ENCODE assay signal across 21 cellular contexts in the genomic region with DNA sequence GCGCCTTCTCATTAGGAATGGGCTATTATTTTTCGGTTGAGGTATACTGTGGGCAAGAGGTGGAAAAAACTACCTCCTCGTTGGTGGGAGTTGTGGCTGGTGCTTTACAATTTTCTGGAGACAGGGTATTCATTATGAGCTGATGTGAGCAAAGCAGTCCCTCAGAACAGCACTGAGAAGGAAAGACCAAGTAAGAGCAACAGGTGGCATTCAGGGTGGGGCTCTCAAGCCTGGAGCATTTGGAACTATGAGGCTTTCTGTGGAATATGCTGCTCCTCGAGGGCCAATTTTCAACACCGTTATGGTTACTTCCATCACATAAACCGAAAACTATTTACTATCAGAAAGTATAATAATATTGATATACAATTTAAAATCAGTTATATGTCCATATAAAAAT. TPM values are rescaled to one million over a fixed set of nuclear protein-coding genes. Genes with fewer than 3 reads are reported as not detected.
DNase-seq lines count a peak whose midpoint lies in the region; ATAC-seq, FAIRE-seq and TF ChIP-seq lines count a peak whose summit lies in the region.
"Had no signal": no experiment of that assay in that cellular context is flagged by ENCODE, and none has a peak within 500 bp of the region (broad histone marks: within the 10 kb centered on the region; RNA-seq: fewer than 3 reads in every experiment).

No MANE protein-coding gene starts in this region.

- H3K4me3 Mint-ChIP-seq in neural crest cell (peak overlapping the region; percentile 58), type B pancreatic cell (peak overlapping the region; percentile 21)
- H3K4me3 Mint-ChIP-seq: CD14-positive monocyte; CD8-positive, alpha-beta T cell; GM23338 had no signal

- no peak overlapping the region for H3K9ac ChIP-seq in kidney (ENCODE audit: low read length in 2 of 2)
- H3K9ac ChIP-seq: BLaER1 had no signal

- H3K36me3 Mint-ChIP-seq in neural crest cell (ENCODE audit: low read depth): peaks cover 11% of the 10 kb centered on the region
- H3K36me3 Mint-ChIP-seq in type B pancreatic cell: peaks cover 23% of the 10 kb centered on the region

- no peak for TF ChIP-seq EP300 in esophagus muscularis mucosa (IDR thresholded peaks at IDR 0.05)

- no peak for FAIRE-seq in kidney (lab: Jason Lieb, UNC)
- FAIRE-seq: A549, H54, HTR-8/SVneo had no signal

- no peak for ATAC-seq in HG02884 (IDR thresholded peaks at IDR 0.05; ENCODE audit: unreplicated experiment)
- ATAC-seq: A549; CD8-positive, alpha-beta T cell; GM23338 had no signal

- H3K36me3 ChIP-seq in cardiac muscle cell: peaks cover 47% of the 10 kb centered on the region
- H3K36me3 ChIP-seq in right atrium auricular region: peaks cover 38% of the 10 kb centered on the region
- peaks cover 21 to 75% (median 68%) of the 10 kb centered on the region in 4 donors for H3K36me3 ChIP-seq in esophagus muscularis mucosa
- H3K36me3 ChIP-seq in kidney (ENCODE audit: control insufficient read depth in 1 of 2, insufficient read depth in 2 of 2, low read length in 2 of 2): peaks cover 21 to 31% of the 10 kb centered on the region in 2 donors

- no peaks in the 10 kb centered on the region for H3K27me3 Mint-ChIP-seq in neural crest cell (ENCODE audit: low read depth)
- H3K27me3 Mint-ChIP-seq in type B pancreatic cell: peaks cover 3% of the 10 kb centered on the region

- no peaks in the 10 kb centered on the region for H3K4me1 ChIP-seq in cardiac muscle cell (ENCODE audit: low read depth)
- peaks cover 0 to 36% of the 10 kb centered on the region in 2 donors for H3K4me1 ChIP-seq in right atrium auricular region
- H3K4me1 ChIP-seq in esophagus muscularis mucosa: peaks cover 29 to 60% (median 49%) of the 10 kb centered on the region in 4 donors
- peaks cover 7 to 21% of the 10 kb centered on the region in 2 donors for H3K4me1 ChIP-seq in kidney (ENCODE audit: control insufficient read depth in 1 of 2, insufficient read depth in 1 of 2, low read depth in 1 of 2, low read length in 2 of 2)

- no peak overlapping the region for H3K4me3 ChIP-seq in cardiac muscle cell
- no peak overlapping the region for H3K4me3 ChIP-seq in right atrium auricular region
- no peak overlapping the region for H3K4me3 ChIP-seq in esophagus muscularis mucosa
- no peak overlapping the region for H3K4me3 ChIP-seq in kidney (ENCODE audit: low read length in 2 of 2)
- H3K4me3 ChIP-seq: A549, BLaER1, GM23338 had no signal

- TF ChIP-seq CTCF in cardiac muscle cell (IDR thresholded peaks at IDR 0.05; ENCODE audit: low read depth, low read length): no peak
- TF ChIP-seq CTCF in right atrium auricular region (IDR thresholded peaks at IDR 0.05): no peak
- no peak for TF ChIP-seq CTCF in esophagus muscularis mucosa (IDR thresholded peaks at IDR 0.05)
- TF ChIP-seq CTCF in neural crest cell (conservative IDR thresholded peaks at IDR 0.05): no peak
- TF ChIP-seq CTCF in type B pancreatic cell (conservative IDR thresholded peaks at IDR 0.05): no peak
- TF ChIP-seq CTCF in kidney (IDR thresholded peaks at IDR 0.05; ENCODE audit: borderline replicate concordance, extremely low read depth, insufficient read depth): no peak

- no peak for TF ChIP-seq POLR2A in esophagus muscularis mucosa (IDR thresholded peaks at IDR 0.05; ENCODE audit: low read depth)

- no peaks in the 10 kb centered on the region for H3K9me3 Mint-ChIP-seq in neural crest cell
- H3K9me3 Mint-ChIP-seq in type B pancreatic cell: no peaks in the 10 kb centered on the region
- H3K9me3 Mint-ChIP-seq: GM23338, HFFc6 had no signal

- H3K27ac Mint-ChIP-seq in neural crest cell (ENCODE audit: unreplicated experiment): no peak overlapping the region
- H3K27ac Mint-ChIP-seq in type B pancreatic cell: no peak overlapping the region
- H3K27ac Mint-ChIP-seq: CD14-positive monocyte; CD8-positive, alpha-beta T cell; GM23338 had no signal

- H3K27ac ChIP-seq in cardiac muscle cell: peak overlapping the region; percentile 25
- no peak overlapping the region for H3K27ac ChIP-seq in right atrium auricular region
- no peak overlapping the region for H3K27ac ChIP-seq in esophagus muscularis mucosa (replicated peaks in 1 of 4)
- H3K27ac ChIP-seq in kidney (ENCODE audit: low read depth in 2 of 2, low read length in 2 of 2): no peak overlapping the region
- H3K27ac ChIP-seq: 22Rv1, A549, BLaER1 had no signal

- intact Hi-C loops in esophagus muscularis mucosa (cut with DNase I): loop anchor here (10.0 kb wide), 1 partner anchor 1018 kb away; a partner anchor contains a TSS
- intact Hi-C loops in kidney (cut with DNase I): no loop called here

- H3K27me3 ChIP-seq in cardiac muscle cell (peaks cover 4% of the 10 kb centered on the region), right atrium auricular region (no peaks in the 10 kb centered on the region), esophagus muscularis mucosa (no peaks in the 10 kb centered on the region)
- H3K27me3 ChIP-seq: BLaER1 had no signal

- WGBS in esophagus muscularis mucosa: 92% methylated on average over 6 of the region's 6 CpGs

- DNase-seq in cardiac muscle cell (ENCODE audit: low read depth in 1 of 2, low spot score in 1 of 2): no peak
- DNase-seq in right atrium auricular region (ENCODE audit: low spot score): no peak
- DNase-seq in esophagus muscularis mucosa (ENCODE audit: extremely low spot score): peak; percentile 12
- DNase-seq in neural crest cell (ENCODE audit: low read depth, low spot score): no peak
- DNase-seq in type B pancreatic cell (ENCODE audit: extremely low spot score, unreplicated experiment): no peak
- DNase-seq in kidney: no peak
- DNase-seq in nucleus accumbens (lab: John Stamatoyannopoulos, UW): no peak
- DNase-seq: Calu3; CD8-positive, alpha-beta T cell; DMS79 treated with DMSO at 0.1 percent for 48 hours; GF-D8; HCEC 1CT; HFFc6 had no signal

- H3K4me1 Mint-ChIP-seq in neural crest cell: peaks cover 16% of the 10 kb centered on the region
- peaks cover 14% of the 10 kb centered on the region for H3K4me1 Mint-ChIP-seq in type B pancreatic cell (ENCODE audit: unreplicated experiment)

- H3K9me3 ChIP-seq in cardiac muscle cell (ENCODE audit: low read depth) (no peaks in the 10 kb centered on the region), right atrium auricular region (no peaks in the 10 kb centered on the region), esophagus muscularis mucosa (no peaks in the 10 kb centered on the region), kidney (ENCODE audit: control insufficient read depth in 1 of 2, low read length in 2 of 2) (no peaks in the 10 kb centered on the region)
- H3K9me3 ChIP-seq: BLaER1 had no signal

RNA-seq across cellular contexts. Expression of a gene that starts 3.7 kb away (rescaled TPM):
- total RNA-seq in cardiac muscle cell (53.1 and 60.7 TPM in 2 replicates), right atrium auricular region (10 to 100 TPM; 66.9 to 85.1 TPM), esophagus muscularis mucosa (100 to 1,000 TPM in 2 of 4 donors, 10 to 100 TPM in 2; 87.6 to 118 (median 95.8) TPM), neural crest cell (43.7 and 45.0 TPM in 2 replicates), type B pancreatic cell (ENCODE audit: low replicate concordance) (44.0 and 48.0 TPM in 2 replicates), kidney (67.5 TPM)
- polyA plus RNA-seq in cardiac muscle cell (25.7 and 27.9 TPM in 2 replicates), kidney (ENCODE audit: insufficient read depth, low read depth, low replicate concordance) (16.9 TPM)
